ENCODE assay signal across 17 cellular contexts in the genomic region with DNA sequence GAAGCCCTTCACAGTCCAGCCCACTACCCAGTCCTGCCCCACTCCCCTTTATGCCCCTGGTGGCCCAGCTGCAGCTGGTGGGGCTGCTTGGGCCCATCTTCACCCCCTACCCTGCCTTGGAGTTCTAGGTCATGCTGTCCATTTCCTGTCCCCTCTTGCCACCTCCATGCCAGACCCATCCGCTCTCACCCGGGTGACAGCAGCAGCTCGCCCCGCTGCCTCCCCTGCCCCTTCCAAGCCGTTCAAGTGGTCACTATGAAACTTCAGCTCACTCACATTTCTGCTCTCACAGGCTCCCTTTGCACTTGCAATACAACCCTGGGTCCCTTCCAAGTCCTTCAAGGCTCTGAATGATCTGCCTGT. TPM values are rescaled to one million over a fixed set of nuclear protein-coding genes. Genes with fewer than 3 reads are reported as not detected.
DNase-seq lines count a peak whose midpoint lies in the region; ATAC-seq and TF ChIP-seq lines count a peak whose summit lies in the region.
"Had no signal": no experiment of that assay in that cellular context is flagged by ENCODE, and none has a peak within 500 bp of the region (broad histone marks: within the 10 kb centered on the region; RNA-seq: fewer than 3 reads in every experiment).

No MANE protein-coding gene starts in this region.

- H3K4me3 ChIP-seq in cardiac muscle cell (no peak overlapping the region), neuronal stem cell (ENCODE audit: low read length in 2 of 2) (no peak overlapping the region)
- H3K4me3 ChIP-seq: BLaER1 had no signal

- peaks cover 16% of the 10 kb centered on the region for H3K27me3 Mint-ChIP-seq in chondrocyte (ENCODE audit: low read depth)

- peak overlapping the region; percentile 73 for H2BK5ac ChIP-seq in neuronal stem cell (ENCODE audit: low read length)

- H3K9ac ChIP-seq in neuronal stem cell (ENCODE audit: low read depth, low read length, poor library complexity) = no peak overlapping the region
- H3K9ac ChIP-seq: BLaER1 had no signal

- no peak overlapping the region for H4K91ac ChIP-seq in neuronal stem cell (ENCODE audit: low read depth, low read length, poor library complexity)

- H2BK15ac ChIP-seq in neuronal stem cell (ENCODE audit: low read length) = peak overlapping the region; percentile 54

- no peak overlapping the region for H3K4ac ChIP-seq in neuronal stem cell (ENCODE audit: low read length)

- no peaks in the 10 kb centered on the region for H3K36me3 Mint-ChIP-seq in chondrocyte (ENCODE audit: low read depth)
- H3K36me3 Mint-ChIP-seq: CD4-positive, CD25-positive, alpha-beta regulatory T cell had no signal

- peak overlapping the region; percentile 55 for H3K18ac ChIP-seq in neuronal stem cell (ENCODE audit: low read length)

- no peaks in the 10 kb centered on the region for H3K36me3 ChIP-seq in cardiac muscle cell
- H3K36me3 ChIP-seq in neuronal stem cell (replicated peaks in 1 of 2; ENCODE audit: control insufficient read depth in 2 of 2, insufficient read depth in 2 of 2, low read length in 2 of 2) = no peaks in the 10 kb centered on the region
- H3K36me3 ChIP-seq: BLaER1 had no signal

- H3K4me1 ChIP-seq in cardiac muscle cell (ENCODE audit: low read depth) (peaks cover 73% of the 10 kb centered on the region), neuronal stem cell (ENCODE audit: control insufficient read depth in 2 of 2, insufficient read depth in 1 of 2, low read depth in 1 of 2, low read length in 2 of 2) (peaks cover 10 to 17% of the 10 kb centered on the region in 2 donors)

- TF ChIP-seq CTCF in cardiac muscle cell (IDR thresholded peaks at IDR 0.05; ENCODE audit: low read depth, low read length) (no peak), chondrocyte (IDR thresholded peaks at IDR 0.05) (no peak)

- H2BK120ac ChIP-seq in neuronal stem cell (ENCODE audit: low read depth, low read length) = no peak overlapping the region

- H3K9me3 ChIP-seq in cardiac muscle cell (ENCODE audit: low read depth) = no peaks in the 10 kb centered on the region
- no peaks in the 10 kb centered on the region for H3K9me3 ChIP-seq in neuronal stem cell (replicated peaks in 1 of 2; ENCODE audit: control insufficient read depth in 2 of 2, insufficient read depth in 1 of 2, low read depth in 1 of 2, low read length in 2 of 2)
- H3K9me3 ChIP-seq: BLaER1 had no signal

- H3K23ac ChIP-seq in neuronal stem cell (ENCODE audit: low read depth, low read length, poor library complexity) = no peak overlapping the region

- H3K9me3 Mint-ChIP-seq in chondrocyte (ENCODE audit: low read depth) = no peaks in the 10 kb centered on the region
- H3K9me3 Mint-ChIP-seq: HFFc6 had no signal

- no peak overlapping the region for H2AFZ ChIP-seq in neuronal stem cell (ENCODE audit: low read length)

- WGBS in neuronal stem cell (ENCODE audit: extremely low coverage in 2 of 2, insufficient read length in 2 of 2, insufficient replicate concordance in 1 of 2), 2 donors = no CpG with 5 or more reads among the region's 5 CpGs

- no peak overlapping the region for H4K8ac ChIP-seq in neuronal stem cell (ENCODE audit: low read depth, low read length)

- no peak overlapping the region for H3K4me3 Mint-ChIP-seq in chondrocyte (ENCODE audit: unreplicated experiment)
- H3K4me3 Mint-ChIP-seq: CD4-positive, CD25-positive, alpha-beta regulatory T cell; HFFc6 had no signal

- H2AK5ac ChIP-seq in neuronal stem cell (ENCODE audit: low read depth, low read length) = no peak overlapping the region

- no peak overlapping the region for H3K4me2 ChIP-seq in neuronal stem cell (ENCODE audit: insufficient read depth, low read length, poor library complexity, severe bottlenecking)
- H3K4me2 ChIP-seq: BLaER1 had no signal

- H3K27me3 ChIP-seq in cardiac muscle cell = no peaks in the 10 kb centered on the region
- peaks cover 0 to 3% (median 1%) of the 10 kb centered on the region in 3 experiments for H3K27me3 ChIP-seq in neuronal stem cell (ENCODE audit: control insufficient read depth in 3 of 3, insufficient read depth in 3 of 3, low read depth in 1 of 3, low read length in 3 of 3)
- H3K27me3 ChIP-seq: BLaER1 had no signal

- ATAC-seq in Right ventricle myocardium inferior (no peak), HG03571 (IDR thresholded peaks at IDR 0.05; ENCODE audit: unreplicated experiment) (no peak)

- no peak overlapping the region for H2BK12ac ChIP-seq in neuronal stem cell (ENCODE audit: low read length)

- H3K27ac ChIP-seq in cardiac muscle cell (peak overlapping the region; percentile 6), caudate nucleus (ENCODE audit: low read depth, low read length) (peak overlapping the region; percentile 63), neuronal stem cell (replicated peaks; ENCODE audit: low read length) (no peak overlapping the region), temporal lobe (ENCODE audit: low read depth, low read length) (peak overlapping the region; percentile 48)
- H3K27ac ChIP-seq: BLaER1, HL-60 had no signal

- H3K79me1 ChIP-seq in neuronal stem cell (ENCODE audit: low read depth, low read length) = no peaks in the 10 kb centered on the region

- H3K14ac ChIP-seq in neuronal stem cell (ENCODE audit: low read length) = no peak overlapping the region

- intact Hi-C loops in Right ventricle myocardium inferior (cut with DNase I) = no loop called here

- H3K27ac Mint-ChIP-seq in chondrocyte (ENCODE audit: unreplicated experiment) = no peak overlapping the region
- H3K27ac Mint-ChIP-seq: CD4-positive, CD25-positive, alpha-beta regulatory T cell; HFFc6 had no signal

- DNase-seq in cardiac muscle cell (ENCODE audit: low read depth in 1 of 2, low spot score in 1 of 2) (no peak), Right ventricle myocardium inferior (ENCODE audit: missing footprints) (no peak), caudate nucleus (lab: John Stamatoyannopoulos, UW) (no peak), neuronal stem cell (ENCODE audit: low spot score) (no peak), SHP77 treated with DMSO at 0.1 percent for 48 hours (lab: John Stamatoyannopoulos, UW) (no peak), chondrocyte (ENCODE audit: low spot score) (no peak)
- DNase-seq: 8988T; AML-193; CD4-positive, CD25-positive, alpha-beta regulatory T cell; DMS53; GF-D8; HCEC 1CT; HFFc6 had no signal

- no peaks in the 10 kb centered on the region for H3K4me1 Mint-ChIP-seq in chondrocyte (ENCODE audit: low read depth)
- H3K4me1 Mint-ChIP-seq: CD4-positive, CD25-positive, alpha-beta regulatory T cell had no signal

RNA-seq across cellular contexts. Expression of a gene that starts 16.2 kb away (rescaled TPM):
- total RNA-seq in cardiac muscle cell = 30.2 and 73.2 TPM in 2 replicates
- polyA plus RNA-seq in cardiac muscle cell = 107 and 112 TPM in 2 replicates
- 230 TPM for total RNA-seq in Right ventricle myocardium inferior
- 0.35 TPM for polyA plus RNA-seq in neuronal stem cell (2013, experiment 1 of 2)
- 0.42 TPM for polyA plus RNA-seq in neuronal stem cell (2013, experiment 2 of 2)
- under 0.01 TPM for total RNA-seq in temporal lobe
- total RNA-seq in chondrocyte = 0.30 to 0.64 TPM in 2 of 3 replicates, not detected in the other

RNA-seq across cellular contexts. Expression of a gene that starts 16.2 kb away (rescaled TPM):
- total RNA-seq in cardiac muscle cell (50.5 and 69.5 TPM in 2 replicates), Right ventricle myocardium inferior (17.6 TPM), temporal lobe (22.6 TPM), chondrocyte (39.5 to 57.7 TPM (median 57.3 TPM) in 3 replicates)
- 59.9 and 82.9 TPM in 2 replicates for polyA plus RNA-seq in cardiac muscle cell
- polyA plus RNA-seq in neuronal stem cell (2013, experiment 1 of 2) = 37.0 TPM
- 37.4 TPM for polyA plus RNA-seq in neuronal stem cell (2013, experiment 2 of 2)

Comparison
In these comparisons a context has a peak if more than half of its experiments do, and no peak if none do; other contexts are left out.
1. RNA of a gene that starts 16.2 kb away (total RNA-seq): 230 TPM in Right ventricle myocardium inferior (single experiment) and 30.2 to 73.2 TPM in cardiac muscle cell; 0.30 to 0.64 TPM in chondrocyte and under 0.01 TPM in temporal lobe (single experiment); every median in the first group is over 10 times any median in the second.